8 cellular contexts compared by ENCODE assay signal in the genomic region with DNA sequence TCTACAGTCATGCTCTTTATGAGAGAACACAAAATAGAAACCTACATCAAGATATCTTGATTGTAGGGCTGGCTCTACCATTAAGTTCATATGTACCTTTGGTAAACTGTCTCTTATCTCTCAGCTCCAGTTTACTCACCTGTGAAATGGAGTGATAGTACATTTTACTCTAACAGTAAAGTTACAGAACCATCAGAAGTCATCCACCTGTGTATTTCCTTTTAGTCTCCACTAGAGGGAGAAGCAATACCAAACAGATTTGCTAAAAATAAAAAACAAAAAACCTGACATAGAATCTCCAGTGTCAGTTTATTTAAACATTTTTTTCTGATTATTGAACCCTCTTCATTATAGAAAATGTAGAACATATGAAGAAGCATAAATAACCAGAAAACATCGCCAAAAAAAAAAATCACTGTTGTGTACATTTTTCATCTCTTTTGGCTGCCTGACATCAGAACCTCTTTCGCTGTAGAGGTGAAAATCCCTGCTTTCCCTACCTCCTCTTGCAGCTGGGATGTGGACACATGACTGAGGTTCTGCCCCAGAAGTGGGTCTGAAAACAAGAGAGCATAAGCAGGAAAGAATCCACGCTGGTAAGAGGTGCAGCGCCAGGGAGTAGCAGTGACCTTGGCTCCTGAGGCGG. TPM values are rescaled to one million over a fixed set of nuclear protein-coding genes. Genes with fewer than 3 reads are reported as not detected.
A peak's percentile ranks its signal among the peaks of the same experiment; 100 is the strongest.
DNase-seq lines count a peak whose midpoint lies in the region; ATAC-seq and TF ChIP-seq lines count a peak whose summit lies in the region.

No MANE protein-coding gene starts in this region.

- H3K4me3 ChIP-seq in fibroblast of villous mesenchyme (ENCODE audit: low read depth, low read length): no peak overlapping the region
- H3K4me3 ChIP-seq in tibial nerve: no peak overlapping the region

- H3K9me3 ChIP-seq in tibial nerve: no peaks in the 10 kb centered on the region

- POLR2A ChIA-PET in activated CD8-positive, alpha-beta T cell treated with anti-CD3 and anti-CD28 coated beads for 36 hours (lab: Charles Lee): no interaction called here
- POLR2A ChIA-PET in activated CD8-positive, alpha-beta T cell treated with anti-CD3 and anti-CD28 coated beads, Interleukin-2, amount 10 ng/mL, durations not matched to agents 7 days and 5 days (lab: Charles Lee): no interaction called here

- H3K4me3 Mint-ChIP-seq in activated CD8-positive, alpha-beta T cell treated with anti-CD3 and anti-CD28 coated beads for 36 hours: no peak overlapping the region
- H3K4me3 Mint-ChIP-seq in activated CD8-positive, alpha-beta T cell treated with anti-CD3 and anti-CD28 coated beads, Interleukin-2, amount 10 ng/mL, durations not matched to agents 7 days and 5 days: no peak overlapping the region

- TF ChIP-seq EP300 in tibial nerve (IDR thresholded peaks at IDR 0.05): no peak

- no peak for DNase-seq in activated CD8-positive, alpha-beta T cell treated with anti-CD3 and anti-CD28 coated beads for 36 hours
- DNase-seq in activated CD8-positive, alpha-beta T cell treated with anti-CD3 and anti-CD28 coated beads, Interleukin-2, amount 10 ng/mL, durations not matched to agents 7 days and 5 days: no peak
- peak; percentile 32 for DNase-seq in OCI-M1 (lab: John Stamatoyannopoulos, UW)
- peak; percentile 1 for DNase-seq in fibroblast of villous mesenchyme (ENCODE audit: low read depth)
- DNase-seq in tibial nerve (ENCODE audit: low spot score in 2 of 2): no peak
- no peak for DNase-seq in HCEC 1CT
- no peak for DNase-seq in SHP77 (lab: John Stamatoyannopoulos, UW)
- no peak for DNase-seq in NCI-H187 treated with DMSO at 0.1 percent for 48 hours (lab: John Stamatoyannopoulos, UW)

- H3K27me3 ChIP-seq in tibial nerve: no peaks in the 10 kb centered on the region

- H3K27ac Mint-ChIP-seq in activated CD8-positive, alpha-beta T cell treated with anti-CD3 and anti-CD28 coated beads for 36 hours: no peak overlapping the region
- no peak overlapping the region for H3K27ac Mint-ChIP-seq in activated CD8-positive, alpha-beta T cell treated with anti-CD3 and anti-CD28 coated beads, Interleukin-2, amount 10 ng/mL, durations not matched to agents 7 days and 5 days

- no peak overlapping the region for H3K27ac ChIP-seq in tibial nerve

- WGBS in tibial nerve, 2 donors: 54% methylated on average over 5 of the region's 5 CpGs

- no peaks in the 10 kb centered on the region for H3K36me3 Mint-ChIP-seq in activated CD8-positive, alpha-beta T cell treated with anti-CD3 and anti-CD28 coated beads for 36 hours (ENCODE audit: low read depth)
- H3K36me3 Mint-ChIP-seq in activated CD8-positive, alpha-beta T cell treated with anti-CD3 and anti-CD28 coated beads, Interleukin-2, amount 10 ng/mL, durations not matched to agents 7 days and 5 days (ENCODE audit: low read depth): no peaks in the 10 kb centered on the region

- H3K4me1 ChIP-seq in tibial nerve: peaks cover 0 to 13% (median 0%) of the 10 kb centered on the region in 4 donors

- H3K36me3 ChIP-seq in tibial nerve: no peaks in the 10 kb centered on the region

- no peak for TF ChIP-seq POLR2A in tibial nerve (IDR thresholded peaks at IDR 0.05)

- peak; percentile 63 for TF ChIP-seq CTCF in activated CD8-positive, alpha-beta T cell treated with anti-CD3 and anti-CD28 coated beads for 36 hours (IDR thresholded peaks at IDR 0.05)
- TF ChIP-seq CTCF in fibroblast of villous mesenchyme (IDR thresholded peaks at IDR 0.05; ENCODE audit: insufficient read depth, low read depth, low read length) (peak; percentile 54), tibial nerve (IDR thresholded peaks at IDR 0.05) (peak; percentile 34 to 65 (median 50))

- CTCF ChIA-PET in activated CD8-positive, alpha-beta T cell treated with anti-CD3 and anti-CD28 coated beads for 36 hours (lab: Charles Lee): interaction anchor here (1.0 kb wide), 1 partner anchor 17 kb away, joined by 3 read pairs; no protein-coding TSS in a partner anchor
- CTCF ChIA-PET in activated CD8-positive, alpha-beta T cell treated with anti-CD3 and anti-CD28 coated beads, Interleukin-2, amount 10 ng/mL, durations not matched to agents 7 days and 5 days (lab: Charles Lee): interaction anchor here (0.6 kb wide), 1 partner anchor 416 kb away, joined by 3 read pairs; no protein-coding TSS in a partner anchor

- no peaks in the 10 kb centered on the region for H3K4me1 Mint-ChIP-seq in activated CD8-positive, alpha-beta T cell treated with anti-CD3 and anti-CD28 coated beads for 36 hours (ENCODE audit: low read depth)
- no peaks in the 10 kb centered on the region for H3K4me1 Mint-ChIP-seq in activated CD8-positive, alpha-beta T cell treated with anti-CD3 and anti-CD28 coated beads, Interleukin-2, amount 10 ng/mL, durations not matched to agents 7 days and 5 days (ENCODE audit: low read depth)

- H3K27me3 Mint-ChIP-seq in activated CD8-positive, alpha-beta T cell treated with anti-CD3 and anti-CD28 coated beads for 36 hours: peaks cover 2% of the 10 kb centered on the region
- H3K27me3 Mint-ChIP-seq in activated CD8-positive, alpha-beta T cell treated with anti-CD3 and anti-CD28 coated beads, Interleukin-2, amount 10 ng/mL, durations not matched to agents 7 days and 5 days (ENCODE audit: low read depth): no peaks in the 10 kb centered on the region

- no peak for ATAC-seq in activated CD8-positive, alpha-beta T cell treated with anti-CD3 and anti-CD28 coated beads for 36 hours
- no peak for ATAC-seq in activated CD8-positive, alpha-beta T cell treated with anti-CD3 and anti-CD28 coated beads, Interleukin-2, amount 10 ng/mL, durations not matched to agents 7 days and 5 days

- intact Hi-C loops in activated CD8-positive, alpha-beta T cell treated with anti-CD3 and anti-CD28 coated beads for 36 hours (cut with micrococcal nuclease): no loop called here

- no peaks in the 10 kb centered on the region for H3K9me3 Mint-ChIP-seq in activated CD8-positive, alpha-beta T cell treated with anti-CD3 and anti-CD28 coated beads for 36 hours
- H3K9me3 Mint-ChIP-seq in activated CD8-positive, alpha-beta T cell treated with anti-CD3 and anti-CD28 coated beads, Interleukin-2, amount 10 ng/mL, durations not matched to agents 7 days and 5 days (ENCODE audit: insufficient read depth): no peaks in the 10 kb centered on the region

RNA-seq across cellular contexts. Expression of gene WDR72, which starts 48.7 kb away (rescaled TPM):
- not detected for total RNA-seq in activated CD8-positive, alpha-beta T cell treated with anti-CD3 and anti-CD28 coated beads for 36 hours
- total RNA-seq in activated CD8-positive, alpha-beta T cell treated with anti-CD3 and anti-CD28 coated beads, Interleukin-2, amount 10 ng/mL, durations not matched to agents 7 days and 5 days: not detected
- total RNA-seq in fibroblast of villous mesenchyme: not detected in 2 replicates
- not detected for total RNA-seq in tibial nerve

Comparison
In these comparisons a context has a peak if more than half of its experiments do, and no peak if none do; other contexts are left out.
1. DNase-seq: peak in OCI-M1 (single experiment) and fibroblast of villous mesenchyme (single experiment); none in activated CD8-positive, alpha-beta T cell treated with anti-CD3 and anti-CD28 coated beads for 36 hours (single experiment), activated CD8-positive, alpha-beta T cell treated with anti-CD3 and anti-CD28 coated beads, Interleukin-2, amount 10 ng/mL, durations not matched to agents 7 days and 5 days (single experiment), tibial nerve (0 of 2), HCEC 1CT (single experiment), SHP77 (0 of 2) and NCI-H187 treated with DMSO at 0.1 percent for 48 hours (single experiment).
2. Peak in every context shown above with its lines, with median percentiles within 50 percentile points of each other: CTCF ChIP-seq.